In the genomic region with DNA sequence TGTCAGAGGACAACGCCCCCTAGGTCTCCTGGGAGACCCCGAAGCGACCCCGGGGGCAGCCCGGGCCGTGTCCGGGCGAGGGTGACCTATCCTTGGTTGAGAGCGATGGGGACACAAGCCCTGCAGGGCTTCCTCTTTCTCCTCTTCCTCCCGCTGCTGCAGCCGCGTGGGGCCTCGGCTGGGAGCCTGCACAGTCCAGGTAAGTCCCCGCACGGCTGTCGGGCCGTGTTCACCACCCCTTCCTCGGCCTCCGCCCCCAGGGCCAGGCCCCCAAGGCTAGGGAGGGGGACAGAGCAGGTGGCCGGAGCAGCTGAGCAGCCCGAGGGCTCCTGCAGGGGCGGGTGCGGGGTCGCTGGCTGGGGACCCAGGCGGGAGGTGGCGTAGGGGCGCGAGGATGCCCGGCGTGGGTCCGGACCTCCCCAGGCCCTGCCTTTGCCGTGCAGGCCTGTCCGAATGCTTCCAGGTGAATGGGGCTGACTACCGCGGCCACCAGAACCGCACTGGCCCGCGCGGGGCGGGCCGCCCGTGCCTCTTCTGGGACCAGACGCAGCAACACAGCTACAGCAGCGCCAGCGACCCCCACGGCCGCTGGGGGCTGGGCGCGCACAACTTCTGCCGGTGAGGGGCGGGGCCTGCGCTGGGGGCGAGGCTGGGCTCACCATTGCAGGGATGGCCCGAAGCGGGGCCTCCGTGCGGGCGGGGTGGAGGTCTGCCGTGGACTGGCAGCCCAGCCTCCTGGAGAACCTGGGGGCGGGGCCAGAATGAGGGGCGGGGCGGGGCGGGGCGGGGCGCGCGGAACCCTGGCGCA, we compare ENCODE assay signal across 1 cellular context.
A peak's percentile ranks its signal among the peaks of the same experiment; 100 is the strongest.
TF ChIP-seq lines count a peak whose summit lies in the region.

No MANE protein-coding gene starts in this region.

TF ChIP-seq in K562, 482 proteins besides CTCF, POLR2A, EP300 and RAD21 (continued from another document):
- TF ChIP-seq, protein P1, sequence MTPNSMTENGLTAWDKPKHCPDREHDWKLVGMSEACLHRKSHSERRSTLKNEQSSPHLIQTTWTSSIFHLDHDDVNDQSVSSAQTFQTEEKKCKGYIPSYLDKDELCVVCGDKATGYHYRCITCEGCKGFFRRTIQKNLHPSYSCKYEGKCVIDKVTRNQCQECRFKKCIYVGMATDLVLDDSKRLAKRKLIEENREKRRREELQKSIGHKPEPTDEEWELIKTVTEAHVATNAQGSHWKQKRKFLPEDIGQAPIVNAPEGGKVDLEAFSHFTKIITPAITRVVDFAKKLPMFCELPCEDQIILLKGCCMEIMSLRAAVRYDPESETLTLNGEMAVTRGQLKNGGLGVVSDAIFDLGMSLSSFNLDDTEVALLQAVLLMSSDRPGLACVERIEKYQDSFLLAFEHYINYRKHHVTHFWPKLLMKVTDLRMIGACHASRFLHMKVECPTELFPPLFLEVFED (CRISPR knock-in tag; conservative IDR thresholded peaks at IDR 0.05), result no peak
- no peak for TF ChIP-seq HDAC2 (IDR thresholded peaks at IDR 0.05)
- TF ChIP-seq NR2C1 (IDR thresholded peaks at IDR 0.05), result no peak
- TF ChIP-seq NR2C1 (tag; IDR thresholded peaks at IDR 0.05), result no peak
- TF ChIP-seq, protein P2, sequence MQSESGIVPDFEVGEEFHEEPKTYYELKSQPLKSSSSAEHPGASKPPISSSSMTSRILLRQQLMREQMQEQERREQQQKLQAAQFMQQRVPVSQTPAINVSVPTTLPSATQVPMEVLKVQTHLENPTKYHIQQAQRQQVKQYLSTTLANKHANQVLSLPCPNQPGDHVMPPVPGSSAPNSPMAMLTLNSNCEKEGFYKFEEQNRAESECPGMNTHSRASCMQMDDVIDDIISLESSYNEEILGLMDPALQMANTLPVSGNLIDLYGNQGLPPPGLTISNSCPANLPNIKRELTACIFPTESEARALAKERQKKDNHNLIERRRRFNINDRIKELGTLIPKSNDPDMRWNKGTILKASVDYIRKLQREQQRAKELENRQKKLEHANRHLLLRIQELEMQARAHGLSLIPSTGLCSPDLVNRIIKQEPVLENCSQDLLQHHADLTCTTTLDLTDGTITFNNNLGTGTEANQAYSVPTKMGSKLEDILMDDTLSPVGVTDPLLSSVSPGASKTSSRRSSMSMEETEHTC (IDR thresholded peaks at IDR 0.05), result no peak
- no peak for TF ChIP-seq SNIP1 (IDR thresholded peaks at IDR 0.05; ENCODE audit: low read depth)
- peak; percentile 8; the same call in 1 of the 2 replicates for TF ChIP-seq CXXC5 (CRISPR knock-in tag; IDR thresholded peaks at IDR 0.05)
- no peak for TF ChIP-seq HIVEP1 (CRISPR knock-in tag; IDR thresholded peaks at IDR 0.05)
- no peak for TF ChIP-seq BCOR (IDR thresholded peaks at IDR 0.05)
